28 cellular contexts compared by ENCODE assay signal in genomic region chr4:147011386-147011785, GRCh38.
"Had no signal": no experiment of that assay in that cellular context is flagged by ENCODE, and none has a peak within 500 bp of the region (broad histone marks: within the 10 kb centered on the region; RNA-seq: fewer than 3 reads in every experiment).

No MANE protein-coding gene starts in this region.

- H3K27ac Mint-ChIP-seq: activated naive CD8-positive, alpha-beta T cell; activated T-cell treated with anti-CD3 and anti-CD28 coated beads, Interleukin-2, amount 50 U/mL, for 72 hours; nephron progenitor cell; stimulated activated effector memory CD8-positive, alpha-beta T cell treated with anti-CD3 and anti-CD28 coated beads, Interleukin-12 subunit alpha, Interleukin-12 subunit beta, amount 100 ng/mL, for 72 hours; stimulated activated naive CD8-positive, alpha-beta T cell treated with anti-CD3 and anti-CD28 coated beads, Interleukin-15, Interleukin-2, amounts not matched to agents 100 ng/mL and 50 ng/mL, for 24 hours; T-helper 2 cell treated with Interferon-gamma antibody and Interleukin-4, amounts not matched to agents 5 μg/mL and 100 μg/mL, for 36 hours had no signal

- H3K4me3 Mint-ChIP-seq: activated naive CD8-positive, alpha-beta T cell; activated T-cell treated with anti-CD3 and anti-CD28 coated beads, Interleukin-2, amount 50 U/mL, for 72 hours; nephron progenitor cell; stimulated activated effector memory CD8-positive, alpha-beta T cell treated with anti-CD3 and anti-CD28 coated beads, Interleukin-12 subunit alpha, Interleukin-12 subunit beta, amount 100 ng/mL, for 72 hours; stimulated activated naive CD8-positive, alpha-beta T cell treated with anti-CD3 and anti-CD28 coated beads, Interleukin-15, Interleukin-2, amounts not matched to agents 100 ng/mL and 50 ng/mL, for 24 hours; T-helper 2 cell treated with Interferon-gamma antibody and Interleukin-4, amounts not matched to agents 5 μg/mL and 100 μg/mL, for 36 hours had no signal

- H3K9me3 ChIP-seq: gastroesophageal sphincter, left lung, ovary, prostate gland, sigmoid colon, thyroid gland, upper lobe of right lung had no signal

- H3K27ac ChIP-seq: brain microvascular endothelial cell, coronary artery, dorsolateral prefrontal cortex, gastroesophageal sphincter, left lung, ovary, prostate gland, sigmoid colon, thyroid gland, upper lobe of right lung had no signal

- H3K4me1 Mint-ChIP-seq: stimulated activated effector memory CD8-positive, alpha-beta T cell treated with anti-CD3 and anti-CD28 coated beads, Interleukin-12 subunit alpha, Interleukin-12 subunit beta, amount 100 ng/mL, for 72 hours had no signal

- DNase-seq: activated CD4-positive, alpha-beta T cell treated with anti-CD3 and anti-CD28 coated beads for 4 hours; activated CD4-positive, alpha-beta T cell treated with anti-CD3 and anti-CD28 coated beads, Interleukin-2, amount 50 U/mL, for 4 hours; activated naive CD4-positive, alpha-beta T cell treated with Interleukin-2 at 50 U/mL for 16 hours; activated T-cell treated with anti-CD3 and anti-CD28 coated beads for 4 hours; activated T-cell treated with anti-CD3 and anti-CD28 coated beads, Interleukin-2, amount 50 U/mL, for 72 hours; aorta; brain microvascular endothelial cell; dorsolateral prefrontal cortex; effector memory CD4-positive, alpha-beta T cell; erythroblast; hippocampal formation; kidney glomerular epithelial cell; left lung; nephron progenitor cell; ovary; sigmoid colon; small intestine; stimulated activated CD4-positive, alpha-beta T cell treated with anti-CD3 and anti-CD28 coated beads, Interleukin-4, amount 100 ng/mL, for 24 hours; T-helper 1 cell; thyroid gland; upper lobe of right lung had no signal

- H3K36me3 Mint-ChIP-seq: activated naive CD8-positive, alpha-beta T cell; stimulated activated effector memory CD8-positive, alpha-beta T cell treated with anti-CD3 and anti-CD28 coated beads, Interleukin-12 subunit alpha, Interleukin-12 subunit beta, amount 100 ng/mL, for 72 hours had no signal

- ATAC-seq: activated T-cell treated with anti-CD3 and anti-CD28 coated beads, Interleukin-2, amount 50 U/mL, for 72 hours; gastroesophageal sphincter; left lung; stimulated activated effector memory CD8-positive, alpha-beta T cell treated with anti-CD3 and anti-CD28 coated beads, Interleukin-12 subunit alpha, Interleukin-12 subunit beta, amount 100 ng/mL, for 72 hours; upper lobe of right lung had no signal

- H3K4me3 ChIP-seq: coronary artery, dorsolateral prefrontal cortex, gastroesophageal sphincter, left lung, ovary, prostate gland, sigmoid colon, thyroid gland, upper lobe of right lung had no signal

- H3K27me3 ChIP-seq: brain microvascular endothelial cell, dorsolateral prefrontal cortex, gastroesophageal sphincter, left lung, ovary, sigmoid colon, thyroid gland had no signal

- H3K36me3 ChIP-seq: brain microvascular endothelial cell, gastroesophageal sphincter, left lung, ovary, prostate gland, sigmoid colon, thyroid gland, upper lobe of right lung had no signal

- H3K9me3 Mint-ChIP-seq: activated T-cell treated with anti-CD3 and anti-CD28 coated beads, Interleukin-2, amount 50 U/mL, for 72 hours; nephron progenitor cell; stimulated activated effector memory CD8-positive, alpha-beta T cell treated with anti-CD3 and anti-CD28 coated beads, Interleukin-12 subunit alpha, Interleukin-12 subunit beta, amount 100 ng/mL, for 72 hours; stimulated activated naive CD8-positive, alpha-beta T cell treated with anti-CD3 and anti-CD28 coated beads, Interleukin-15, Interleukin-2, amounts not matched to agents 100 ng/mL and 50 ng/mL, for 24 hours; T-helper 2 cell treated with Interferon-gamma antibody and Interleukin-4, amounts not matched to agents 5 μg/mL and 100 μg/mL, for 36 hours had no signal

- H3K4me1 ChIP-seq: gastroesophageal sphincter, left lung, prostate gland, upper lobe of right lung had no signal
